In the genomic region with DNA sequence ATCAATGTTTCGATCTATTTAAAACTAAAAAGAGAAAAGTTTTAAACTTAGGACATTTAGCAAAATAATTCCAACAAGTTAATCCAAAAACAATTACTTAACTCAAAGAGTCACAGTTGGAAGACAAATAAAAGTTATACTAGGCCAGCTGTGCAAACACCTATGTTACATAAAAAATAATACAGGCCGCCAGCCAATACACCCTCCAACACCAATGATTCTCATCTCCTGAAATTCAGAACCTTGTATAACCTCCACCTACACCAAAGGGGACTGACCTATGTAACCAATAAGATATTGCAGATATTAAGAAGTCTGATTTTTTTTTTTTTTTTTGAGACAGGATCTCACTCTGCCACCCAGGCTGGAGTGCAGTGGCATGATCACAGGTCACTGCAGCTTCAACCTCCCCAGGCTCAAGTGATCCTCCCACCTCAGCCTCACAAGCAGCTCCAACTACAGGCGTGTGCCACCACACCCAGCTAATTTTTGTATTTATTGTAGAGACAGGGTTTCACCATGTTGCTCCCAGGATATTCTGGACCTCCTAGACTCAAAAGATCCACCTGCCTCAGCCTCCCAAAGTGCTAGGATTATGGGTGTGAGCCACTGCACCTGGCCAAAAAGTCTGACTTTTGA, we compare ENCODE assay signal across 21 cellular contexts.
"Had no signal": no experiment of that assay in that cellular context is flagged by ENCODE, and none has a peak within 500 bp of the region (broad histone marks: within the 10 kb centered on the region; RNA-seq: fewer than 3 reads in every experiment).

No MANE protein-coding gene starts in this region.

- H3K27ac ChIP-seq: breast epithelium, lower lobe of right lung, neural progenitor cell, ovary, tibial artery, uterus had no signal

- H3K4me1 Mint-ChIP-seq: mesothelial cell of epicardium had no signal

- H3K4me1 ChIP-seq: breast epithelium, lower lobe of right lung, neural progenitor cell, tibial artery, uterus had no signal

- H3K36me3 ChIP-seq: breast epithelium, neural progenitor cell, ovary, uterus had no signal

- H3K9me3 ChIP-seq: breast epithelium, lower lobe of right lung, ovary, tibial artery, uterus had no signal

- H3K4me3 ChIP-seq: breast epithelium, lower lobe of right lung, neural progenitor cell, ovary, tibial artery, uterus had no signal

- H3K27me3 ChIP-seq: breast epithelium, neural progenitor cell, ovary, tibial artery, uterus had no signal

- H3K9me3 Mint-ChIP-seq: activated B cell treated with CpG ODN at 0.5 μM for 24 hours; activated CD8-positive, alpha-beta T cell treated with anti-CD3 and anti-CD28 coated beads for 36 hours; activated naive CD8-positive, alpha-beta T cell treated with anti-CD3 and anti-CD28 coated beads, Interleukin-2, amount 10 ng/mL, durations not matched to agents 7 days and 5 days had no signal

- FAIRE-seq: frontal cortex, TTC549 had no signal

- H3K27ac Mint-ChIP-seq: activated B cell treated with CpG ODN at 0.5 μM for 24 hours; activated CD8-positive, alpha-beta T cell treated with anti-CD3 and anti-CD28 coated beads for 36 hours; activated naive CD8-positive, alpha-beta T cell treated with anti-CD3 and anti-CD28 coated beads, Interleukin-2, amount 10 ng/mL, durations not matched to agents 7 days and 5 days; mesothelial cell of epicardium; neural progenitor cell had no signal

- DNase-seq: activated B cell treated with CpG ODN at 0.5 μM for 24 hours; activated CD4-positive, alpha-beta T cell treated with anti-CD3 and anti-CD28 coated beads for 48 hours; activated CD8-positive, alpha-beta memory T cell treated with anti-CD3 and anti-CD28 coated beads, Interleukin-2, amount 50 U/mL, for 4 hours; activated CD8-positive, alpha-beta T cell treated with anti-CD3 and anti-CD28 coated beads for 36 hours; activated effector memory CD4-positive, alpha-beta T cell treated with anti-CD3 and anti-CD28 coated beads, Interleukin-2, amount 50 U/mL, for 16 hours; activated naive CD8-positive, alpha-beta T cell treated with anti-CD3 and anti-CD28 coated beads, Interleukin-2, amount 10 ng/mL, durations not matched to agents 7 days and 5 days; activated T-cell treated with anti-CD3 and anti-CD28 coated beads, Interleukin-2, amount 50 U/mL, for 48 hours; anterior cingulate cortex; cerebellar nuclear complex; dermis blood vessel endothelial cell; lower lobe of right lung; ovary; stimulated activated CD4-positive, alpha-beta T cell treated with anti-CD3 and anti-CD28 coated beads, Interleukin-4, amount 100 ng/mL, for 1 hour; stimulated activated naive CD4-positive, alpha-beta T cell; tibial artery; uterus had no signal

- ATAC-seq: activated CD8-positive, alpha-beta T cell treated with anti-CD3 and anti-CD28 coated beads for 36 hours; lower lobe of right lung had no signal

- H3K27me3 Mint-ChIP-seq: activated B cell treated with CpG ODN at 0.5 μM for 24 hours; activated CD8-positive, alpha-beta T cell treated with anti-CD3 and anti-CD28 coated beads for 36 hours; activated naive CD8-positive, alpha-beta T cell treated with anti-CD3 and anti-CD28 coated beads, Interleukin-2, amount 10 ng/mL, durations not matched to agents 7 days and 5 days had no signal

- H3K4me3 Mint-ChIP-seq: activated B cell treated with CpG ODN at 0.5 μM for 24 hours; activated CD8-positive, alpha-beta T cell treated with anti-CD3 and anti-CD28 coated beads for 36 hours; activated naive CD8-positive, alpha-beta T cell treated with anti-CD3 and anti-CD28 coated beads, Interleukin-2, amount 10 ng/mL, durations not matched to agents 7 days and 5 days; mesothelial cell of epicardium; neural progenitor cell had no signal
